ENCODE assay signal across 9 cellular contexts in genomic region chr16:27326251-27326650, GRCh38. TPM values are rescaled to one million over a fixed set of nuclear protein-coding genes. Genes with fewer than 3 reads are reported as not detected.
DNase-seq lines count a peak whose midpoint lies in the region; ATAC-seq and TF ChIP-seq lines count a peak whose summit lies in the region.
"Had no signal": no experiment of that assay in that cellular context is flagged by ENCODE, and none has a peak within 500 bp of the region (broad histone marks: within the 10 kb centered on the region; RNA-seq: fewer than 3 reads in every experiment).

No MANE protein-coding gene starts in this region.

- ATAC-seq in heart right ventricle (no peak), left cardiac atrium (no peak), naive B cell (ENCODE audit: low read depth in 2 of 2) (no peak)
- no peak for ATAC-seq in central memory CD8-positive, alpha-beta T cell (replicated peaks; ENCODE audit: extremely low read depth, poor library complexity, severe bottlenecking)

- H3K27me3 Mint-ChIP-seq in central memory CD8-positive, alpha-beta T cell = no peaks in the 10 kb centered on the region
- H3K27me3 Mint-ChIP-seq in naive B cell = no peaks in the 10 kb centered on the region

- H3K36me3 ChIP-seq in heart right ventricle (peaks cover 0 to 36% (median 0%) of the 10 kb centered on the region in 9 donors), vagina (no peaks in the 10 kb centered on the region)

- 92 to 96% methylated on average over 6 of the region's 6 CpGs for WGBS in heart right ventricle, 2 donors

- H3K4me1 ChIP-seq in heart right ventricle (peaks cover 9 to 99% (median 40%) of the 10 kb centered on the region in 9 donors), vagina (peaks cover 97% of the 10 kb centered on the region)

- TF ChIP-seq POLR2A in vagina (IDR thresholded peaks at IDR 0.05) = no peak

- peak overlapping the region; percentile 16 for H3K4me3 Mint-ChIP-seq in central memory CD8-positive, alpha-beta T cell
- H3K4me3 Mint-ChIP-seq in naive B cell = peak overlapping the region; percentile 49 to 99 (median 77)

- no peak for DNase-seq in heart right ventricle
- DNase-seq in left cardiac atrium = no peak
- DNase-seq in central memory CD8-positive, alpha-beta T cell (ENCODE audit: low spot score in 2 of 2) = no peak
- DNase-seq in naive B cell = no peak
- no peak for DNase-seq in vagina (ENCODE audit: extremely low spot score in 2 of 2)
- no peak for DNase-seq in DMS 273 (lab: John Stamatoyannopoulos, UW; ENCODE audit: unreplicated experiment)
- DNase-seq in cortex of kidney (lab: John Stamatoyannopoulos, UW) = no peak
- DNase-seq in NCI-H345 (lab: John Stamatoyannopoulos, UW) = no peak
- DNase-seq: stimulated activated CD4-positive, alpha-beta T cell treated with anti-CD3 and anti-CD28 coated beads, Interleukin-12 subunit alpha, Interleukin-12 subunit beta, amount 100 ng/mL, for 4 hours had no signal

- H3K9me3 ChIP-seq in heart right ventricle (no peaks in the 10 kb centered on the region), vagina (no peaks in the 10 kb centered on the region)

- intact Hi-C loops in heart right ventricle (cut with DNase I) = loop anchor here in 1 of 10 donors (5.0 kb wide), 1 partner anchor 41 kb away; no protein-coding TSS in a partner anchor
- intact Hi-C loops in left cardiac atrium (cut with DNase I) = no loop called here
- intact Hi-C loops in vagina (cut with DNase I) = loop anchor here (5.0 kb wide), 1 partner anchor 84 kb away; no protein-coding TSS in a partner anchor

- TF ChIP-seq CTCF in heart right ventricle (IDR thresholded peaks at IDR 0.05) (no peak), vagina (IDR thresholded peaks at IDR 0.05) (no peak)

- no peaks in the 10 kb centered on the region for H3K9me3 Mint-ChIP-seq in central memory CD8-positive, alpha-beta T cell
- no peaks in the 10 kb centered on the region for H3K9me3 Mint-ChIP-seq in naive B cell

- H3K27ac ChIP-seq in heart right ventricle (peak overlapping the region; percentile 50 to 100 (median 86)), vagina (peak overlapping the region; percentile 93)

- H3K27ac Mint-ChIP-seq in central memory CD8-positive, alpha-beta T cell (ENCODE audit: low read depth) = peak overlapping the region; percentile 71
- peak overlapping the region in 5 of 6 donors; percentile 79 to 95 (median 91) for H3K27ac Mint-ChIP-seq in naive B cell

- no peaks in the 10 kb centered on the region for H3K27me3 ChIP-seq in heart right ventricle
- H3K27me3 ChIP-seq in vagina = no peaks in the 10 kb centered on the region

- peaks cover 9% of the 10 kb centered on the region for H3K36me3 Mint-ChIP-seq in central memory CD8-positive, alpha-beta T cell (ENCODE audit: insufficient read depth)
- peaks cover 6 to 36% of the 10 kb centered on the region in 2 donors for H3K36me3 Mint-ChIP-seq in naive B cell

- peaks cover 77% of the 10 kb centered on the region for H3K4me1 Mint-ChIP-seq in central memory CD8-positive, alpha-beta T cell
- H3K4me1 Mint-ChIP-seq in naive B cell = peaks cover 59 to 98% (median 77%) of the 10 kb centered on the region in 3 donors

- no peak overlapping the region for H3K4me3 ChIP-seq in heart right ventricle
- no peak overlapping the region for H3K4me3 ChIP-seq in vagina

RNA-seq across cellular contexts. Expression of gene IL4R, which starts 12.5 kb away (rescaled TPM):
- total RNA-seq in heart right ventricle = 10 to 100 TPM in 4 of 10 donors, 1 to 10 TPM in 6; 5.0 to 28.9 (median 9.7) TPM
- polyA plus RNA-seq in heart right ventricle = 10 to 100 TPM; 10.0 to 10.2 TPM
- total RNA-seq in left cardiac atrium = 10 to 100 TPM; 19.8 to 56.8 TPM
- polyA plus RNA-seq in naive B cell (ENCODE audit: low read depth in 6 of 6) = 1,000 to 10,000 TPM in 1 of 6 donors, 100 to 1,000 TPM in 5; 355 to 1,202 (median 525) TPM
- total RNA-seq in vagina = 64.1 TPM

RNA-seq across cellular contexts. Expression of gene NSMCE1, which starts 57.7 kb away (rescaled TPM):
- total RNA-seq in heart right ventricle (10 to 100 TPM; 33.5 to 46.3 (median 38.1) TPM), left cardiac atrium (10 to 100 TPM; 31.5 to 32.6 TPM), vagina (24.6 TPM)
- polyA plus RNA-seq in heart right ventricle (10 to 100 TPM; 36.1 to 57.1 TPM), naive B cell (ENCODE audit: low read depth in 6 of 6) (100 to 1,000 TPM; 178 to 217 (median 195) TPM)
